7 cellular contexts compared by ENCODE assay signal in genomic region chr2:185899364-185899763, GRCh38.
"Had no signal": no experiment of that assay in that cellular context is flagged by ENCODE, and none has a peak within 500 bp of the region (broad histone marks: within the 10 kb centered on the region; RNA-seq: fewer than 3 reads in every experiment).

No MANE protein-coding gene starts in this region.

- H3K4me3 ChIP-seq: GM23338, K562 had no signal

- H3K27ac Mint-ChIP-seq: GM23338, H9 had no signal

- ATAC-seq: GM23338, K562 had no signal

- H2AFZ ChIP-seq: GM23338 had no signal

- H3K9me3 Mint-ChIP-seq: GM23338, H9 had no signal

- H3K4me2 ChIP-seq: GM23338 had no signal

- H3K27ac ChIP-seq: HL-60 had no signal

- H3K4me3 Mint-ChIP-seq: GM23338, H9 had no signal

- DNase-seq: H9, HCEC 1CT, IMR-90, KG1 had no signal

- H3K4me1 Mint-ChIP-seq: GM23338 had no signal
